8 cellular contexts compared by ENCODE assay signal in the genomic region with DNA sequence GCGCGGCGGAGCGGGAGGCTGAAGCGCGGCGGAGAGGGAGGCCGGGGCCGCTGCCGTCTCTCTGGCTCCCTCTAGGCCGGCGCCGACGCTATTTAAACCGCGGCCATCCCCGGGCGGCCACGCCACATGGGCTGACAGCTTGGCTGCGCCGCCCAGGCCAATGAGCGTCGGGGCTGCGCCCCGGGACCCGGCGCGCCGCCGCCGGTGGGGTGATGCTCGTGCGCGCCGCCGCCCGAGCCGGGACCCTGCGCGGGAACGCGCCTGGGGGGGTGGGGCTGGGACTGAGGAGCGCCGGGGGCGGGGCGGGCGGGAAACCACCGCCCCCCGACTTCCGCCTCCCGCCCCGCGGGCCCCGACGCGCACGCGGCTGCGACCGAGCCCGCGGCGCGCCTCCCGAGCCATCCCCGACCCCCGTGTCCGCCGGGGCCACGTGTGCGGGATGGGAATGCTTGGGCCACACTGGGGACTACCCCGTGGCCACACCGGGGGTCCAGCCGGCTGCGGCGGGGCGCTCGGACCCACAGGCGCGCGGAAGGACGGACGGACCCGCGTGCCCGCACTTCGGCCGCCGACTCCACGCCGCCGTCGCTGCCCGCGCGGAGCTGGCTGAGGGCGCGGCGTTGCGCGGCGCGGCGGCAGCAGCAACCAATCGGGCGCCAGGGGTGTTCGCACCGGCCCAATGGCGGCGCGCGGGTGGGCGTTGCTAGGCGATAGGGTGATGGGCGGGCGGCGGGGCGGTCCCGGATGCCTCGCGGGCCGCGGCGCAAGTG. TPM values are rescaled to one million over a fixed set of nuclear protein-coding genes. Genes with fewer than 3 reads are reported as not detected.
DNase-seq lines count a peak whose midpoint lies in the region; ATAC-seq, FAIRE-seq and TF ChIP-seq lines count a peak whose summit lies in the region.

A gene (minus strand): TSS at position 68 of the 770 bp plus-strand sequence. CDS start 1,791 bp downstream, outside the sequence.

- H3K4me1 Mint-ChIP-seq in activated B cell treated with CpG ODN at 0.5 μM for 24 hours, result peaks cover 16% of the 10 kb centered on the region

- ATAC-seq in HG03196 (IDR thresholded peaks at IDR 0.05; ENCODE audit: unreplicated experiment) (peak; percentile 55), activated B cell treated with CpG ODN at 0.5 μM for 24 hours (ENCODE audit: low read depth) (peak; percentile 78)

- H3K27ac ChIP-seq in caudate nucleus (ENCODE audit: low read depth, low read length), result peak within 1 kb of the TSS; percentile 94
- H3K27ac ChIP-seq in keratinocyte (ENCODE audit: control insufficient read depth, insufficient read depth, low read length), result peak within 1 kb of the TSS; percentile 72

- peaks cover 40% of the 10 kb centered on the region for H3K79me2 ChIP-seq in keratinocyte (ENCODE audit: control insufficient read depth, insufficient read depth, low read length)

- peak within 1 kb of the TSS; percentile 73 for H3K4me3 Mint-ChIP-seq in activated B cell treated with CpG ODN at 0.5 μM for 24 hours

- no peak for FAIRE-seq in keratinocyte (lab: Jason Lieb, UNC)

- in situ Hi-C loops in GM18951 (cut with MboI; ENCODE audit: low sequenced_read_pairs, unreplicated experiment), result no loop called here

- no peak within 1 kb of the TSS for H3K27ac Mint-ChIP-seq in activated B cell treated with CpG ODN at 0.5 μM for 24 hours

- H2AFZ ChIP-seq in keratinocyte (ENCODE audit: control insufficient read depth, low read length), result peak within 1 kb of the TSS; percentile 46

- H3K27me3 Mint-ChIP-seq in activated B cell treated with CpG ODN at 0.5 μM for 24 hours, result no peaks in the 10 kb centered on the region

- POLR2A ChIA-PET in activated B cell treated with CpG ODN at 0.5 μM for 24 hours (lab: Charles Lee), result interaction anchor here (0.6 to 3.5 kb wide), 23 partner anchors 8 to 494 kb away, joined by 3 to 28 read pairs (median 4); a partner anchor contains a TSS

- intact Hi-C loops in activated B cell treated with CpG ODN at 0.5 μM for 24 hours (cut with micrococcal nuclease), result loop anchor here (1.0 to 10.0 kb wide), 11 partner anchors 33 to 654 kb away; a partner anchor contains a TSS

- H3K36me3 Mint-ChIP-seq in activated B cell treated with CpG ODN at 0.5 μM for 24 hours (ENCODE audit: low read depth), result peaks cover 8% of the 10 kb centered on the region

- no peaks in the 10 kb centered on the region for H3K9me3 ChIP-seq in keratinocyte (ENCODE audit: control insufficient read depth, low read depth, low read length)

- peak within 1 kb of the TSS; percentile 93 for H3K4me2 ChIP-seq in keratinocyte (ENCODE audit: control insufficient read depth, extremely low read depth, insufficient read depth, low read depth, low read length)

- H3K27me3 ChIP-seq in keratinocyte (ENCODE audit: control insufficient read depth, extremely low read depth, insufficient read depth, low read length), result no peaks in the 10 kb centered on the region

- TF ChIP-seq POLR2A in GM18951 (IDR thresholded peaks at IDR 0.05; ENCODE audit: extremely low read depth, insufficient read depth, insufficient read length), result peak; percentile 98

- TF ChIP-seq CTCF in AG09309 (IDR thresholded peaks at IDR 0.05; ENCODE audit: control insufficient read depth, insufficient read depth, low read depth, low read length, missing control alignments), result peak; percentile 57
- TF ChIP-seq CTCF in activated B cell treated with CpG ODN at 0.5 μM for 24 hours (IDR thresholded peaks at IDR 0.05), result no peak
- TF ChIP-seq CTCF in keratinocyte (optimal IDR thresholded peaks at IDR 0.05 in 1 of 3, IDR thresholded peaks at IDR 0.05 in 1 of 3, conservative IDR thresholded peaks at IDR 0.05 in 1 of 3; ENCODE audit: extremely low read depth in 1 of 3, insufficient read depth in 2 of 3, low read length in 3 of 3), result peak; percentile 19 to 69 (median 63)

- dilution Hi-C loops in keratinocyte (cut with MboI; ENCODE audit: extremely low pct_ligation_motif_present, low sequenced_read_pairs), result no loop called here

- H3K4me1 ChIP-seq in keratinocyte (ENCODE audit: control insufficient read depth, extremely low read depth, insufficient read depth, low read length), result peaks cover 29% of the 10 kb centered on the region

- H3K9me3 Mint-ChIP-seq in activated B cell treated with CpG ODN at 0.5 μM for 24 hours, result no peaks in the 10 kb centered on the region

- DNase-seq in AG09309 (ENCODE audit: low read depth) (peak; percentile 73), NCI-H226 (peak; percentile 95), activated B cell treated with CpG ODN at 0.5 μM for 24 hours (peak; percentile 90), caudate nucleus (lab: John Stamatoyannopoulos, UW) (peak in 60 of 61 donors; percentile 57 to 95 (median 89)), keratinocyte (ENCODE audit: low read depth, low spot score) (peak; percentile 58)
- peak; percentile 86 to 94 for DNase-seq in stimulated activated CD4-positive, alpha-beta T cell treated with anti-CD3 and anti-CD28 coated beads, Interleukin-15, amount 100 ng/mL, for 1 hour (ENCODE audit: low read depth in 1 of 2, low spot score in 1 of 2)

- peaks cover 12 to 20% of the 10 kb centered on the region in 2 experiments for H3K36me3 ChIP-seq in keratinocyte (ENCODE audit: control insufficient read depth in 2 of 2, extremely low read depth in 1 of 2, insufficient read depth in 2 of 2, low read length in 2 of 2)

- peak within 1 kb of the TSS; percentile 74 for H3K4me3 ChIP-seq in AG09309 (ENCODE audit: control insufficient read depth, low read depth, low read length)
- peak within 1 kb of the TSS; percentile 76 to 85 (median 83) for H3K4me3 ChIP-seq in keratinocyte (ENCODE audit: control insufficient read depth in 2 of 3, extremely low read depth in 1 of 3, insufficient read depth in 2 of 3, low read depth in 1 of 3, low read length in 3 of 3)

- CTCF ChIA-PET in activated B cell treated with CpG ODN at 0.5 μM for 24 hours (lab: Charles Lee), result interaction anchor here (1.2 to 1.8 kb wide), 3 partner anchors 8 to 68 kb away, joined by 4 to 6 read pairs (median 4); a partner anchor contains a TSS

- H3K9me1 ChIP-seq in keratinocyte (ENCODE audit: control insufficient read depth, extremely low read depth, insufficient read depth, low read length), result no peaks in the 10 kb centered on the region

- peaks cover 24% of the 10 kb centered on the region for H4K20me1 ChIP-seq in keratinocyte (ENCODE audit: control insufficient read depth, extremely low read depth, insufficient read depth, low read length)

- peak within 1 kb of the TSS; percentile 81 for H3K9ac ChIP-seq in keratinocyte (ENCODE audit: control insufficient read depth, extremely low read depth, insufficient read depth, low read length)

RNA-seq across cellular contexts. Expression of the gene that starts here (rescaled TPM):
- 104 and 121 TPM in 2 replicates for total RNA-seq in activated B cell treated with CpG ODN at 0.5 μM for 24 hours
- 44.7 to 137 TPM (median 55.7 TPM) in 3 replicates for polyA plus RNA-seq in keratinocyte
- 54.4 TPM for polyA plus RNA-seq in keratinocyte (2011; ENCODE audit: low read depth)
- 40.9 and 142 TPM in 2 replicates for polyA plus RNA-seq in keratinocyte (2011; cell fraction: cytosol; rRNA removed)
- polyA plus RNA-seq in keratinocyte (2011; cell fraction: nucleus; rRNA removed), result 190 and 294 TPM in 2 replicates
- polyA plus RNA-seq in keratinocyte (2012; ENCODE audit: low replicate concordance), result 53.9 and 385 TPM in 2 replicates
- 134 to 602 TPM (median 159 TPM) in 3 replicates for polyA minus RNA-seq in keratinocyte
- polyA minus RNA-seq in keratinocyte (2011; cell fraction: cytosol; rRNA and poly(A)+ RNA removed), result 642 TPM
- 467 and 561 TPM in 2 replicates for polyA minus RNA-seq in keratinocyte (2011; cell fraction: nucleus; rRNA and poly(A)+ RNA removed)

Comparison
In these comparisons a context has a peak if more than half of its experiments do, and no peak if none do; other contexts are left out.
1. Peak in every context shown above with its lines: DNase-seq, ATAC-seq, H3K4me3 ChIP-seq and H3K27ac ChIP-seq.